Comparison of ENCODE assay signal across 1 cellular context in the genomic region with DNA sequence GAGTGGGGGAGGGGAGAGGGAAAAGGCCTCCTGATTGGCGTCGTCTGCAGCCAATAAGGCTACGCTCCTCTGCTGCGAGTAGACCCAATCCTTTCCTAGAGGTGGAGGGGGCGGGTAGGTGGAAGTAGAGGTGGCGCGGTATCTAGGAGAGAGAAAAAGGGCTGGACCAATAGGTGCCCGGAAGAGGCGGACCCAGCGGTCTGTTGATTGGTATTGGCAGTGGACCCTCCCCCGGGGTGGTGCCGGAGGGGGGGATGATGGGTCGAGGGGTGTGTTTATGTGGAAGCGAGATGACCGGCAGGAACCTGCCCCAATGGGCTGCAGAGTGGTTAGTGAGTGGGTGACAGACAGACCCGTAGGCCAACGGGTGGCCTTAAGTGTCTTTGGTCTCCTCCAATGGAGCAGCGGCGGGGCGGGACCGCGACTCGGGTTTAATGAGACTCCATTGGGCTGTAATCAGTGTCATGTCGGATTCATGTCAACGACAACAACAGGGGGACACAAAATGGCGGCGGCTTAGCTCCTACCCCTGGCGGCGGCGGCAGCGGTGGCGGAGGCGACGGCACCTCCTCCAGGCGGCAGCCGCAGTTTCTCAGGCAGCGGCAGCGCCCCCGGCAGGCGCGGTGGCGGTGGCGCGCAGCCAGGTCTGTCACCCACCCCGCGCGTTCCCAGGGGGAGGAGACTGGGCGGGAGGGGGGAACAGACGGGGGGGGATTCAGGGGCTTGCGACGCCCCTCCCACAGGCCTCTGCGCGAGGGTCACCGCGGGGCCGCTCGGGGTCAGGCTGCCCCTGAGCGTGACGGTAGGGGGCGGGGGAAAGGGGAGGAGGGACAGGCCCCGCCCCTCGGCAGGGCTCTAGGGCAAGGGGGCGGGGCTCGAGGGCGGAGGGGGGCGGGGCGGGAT.
A peak's percentile ranks its signal among the peaks of the same experiment; 100 is the strongest.
TF ChIP-seq lines count a peak whose summit lies in the region.

A gene (plus strand): TSS at position 459 of the 903 bp plus-strand sequence. CDS start 16,258 bp downstream, outside the sequence.

TF ChIP-seq in GM12878, 131 proteins besides CTCF, POLR2A, EP300 and RAD21 (continued from another document):
- TF ChIP-seq, protein P1, sequence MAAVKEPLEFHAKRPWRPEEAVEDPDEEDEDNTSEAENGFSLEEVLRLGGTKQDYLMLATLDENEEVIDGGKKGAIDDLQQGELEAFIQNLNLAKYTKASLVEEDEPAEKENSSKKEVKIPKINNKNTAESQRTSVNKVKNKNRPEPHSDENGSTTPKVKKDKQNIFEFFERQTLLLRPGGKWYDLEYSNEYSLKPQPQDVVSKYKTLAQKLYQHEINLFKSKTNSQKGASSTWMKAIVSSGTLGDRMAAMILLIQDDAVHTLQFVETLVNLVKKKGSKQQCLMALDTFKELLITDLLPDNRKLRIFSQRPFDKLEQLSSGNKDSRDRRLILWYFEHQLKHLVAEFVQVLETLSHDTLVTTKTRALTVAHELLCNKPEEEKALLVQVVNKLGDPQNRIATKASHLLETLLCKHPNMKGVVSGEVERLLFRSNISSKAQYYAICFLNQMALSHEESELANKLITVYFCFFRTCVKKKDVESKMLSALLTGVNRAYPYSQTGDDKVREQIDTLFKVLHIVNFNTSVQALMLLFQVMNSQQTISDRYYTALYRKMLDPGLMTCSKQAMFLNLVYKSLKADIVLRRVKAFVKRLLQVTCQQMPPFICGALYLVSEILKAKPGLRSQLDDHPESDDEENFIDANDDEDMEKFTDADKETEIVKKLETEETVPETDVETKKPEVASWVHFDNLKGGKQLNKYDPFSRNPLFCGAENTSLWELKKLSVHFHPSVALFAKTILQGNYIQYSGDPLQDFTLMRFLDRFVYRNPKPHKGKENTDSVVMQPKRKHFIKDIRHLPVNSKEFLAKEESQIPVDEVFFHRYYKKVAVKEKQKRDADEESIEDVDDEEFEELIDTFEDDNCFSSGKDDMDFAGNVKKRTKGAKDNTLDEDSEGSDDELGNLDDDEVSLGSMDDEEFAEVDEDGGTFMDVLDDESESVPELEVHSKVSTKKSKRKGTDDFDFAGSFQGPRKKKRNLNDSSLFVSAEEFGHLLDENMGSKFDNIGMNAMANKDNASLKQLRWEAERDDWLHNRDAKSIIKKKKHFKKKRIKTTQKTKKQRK (IDR thresholded peaks at IDR 0.05; ENCODE audit: low read depth, low read length) = peak; percentile 96
- TF ChIP-seq BRCA1 (IDR thresholded peaks at IDR 0.05; ENCODE audit: low read depth, low read length) = no peak; the same call in 1 of the 2 replicates
- TF ChIP-seq, protein P2, sequence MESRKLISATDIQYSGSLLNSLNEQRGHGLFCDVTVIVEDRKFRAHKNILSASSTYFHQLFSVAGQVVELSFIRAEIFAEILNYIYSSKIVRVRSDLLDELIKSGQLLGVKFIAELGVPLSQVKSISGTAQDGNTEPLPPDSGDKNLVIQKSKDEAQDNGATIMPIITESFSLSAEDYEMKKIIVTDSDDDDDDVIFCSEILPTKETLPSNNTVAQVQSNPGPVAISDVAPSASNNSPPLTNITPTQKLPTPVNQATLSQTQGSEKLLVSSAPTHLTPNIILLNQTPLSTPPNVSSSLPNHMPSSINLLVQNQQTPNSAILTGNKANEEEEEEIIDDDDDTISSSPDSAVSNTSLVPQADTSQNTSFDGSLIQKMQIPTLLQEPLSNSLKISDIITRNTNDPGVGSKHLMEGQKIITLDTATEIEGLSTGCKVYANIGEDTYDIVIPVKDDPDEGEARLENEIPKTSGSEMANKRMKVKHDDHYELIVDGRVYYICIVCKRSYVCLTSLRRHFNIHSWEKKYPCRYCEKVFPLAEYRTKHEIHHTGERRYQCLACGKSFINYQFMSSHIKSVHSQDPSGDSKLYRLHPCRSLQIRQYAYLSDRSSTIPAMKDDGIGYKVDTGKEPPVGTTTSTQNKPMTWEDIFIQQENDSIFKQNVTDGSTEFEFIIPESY (IDR thresholded peaks at IDR 0.05) = peak; percentile 72; the same call in 1 of the 2 replicates
- TF ChIP-seq NFYA (IDR thresholded peaks at IDR 0.05; ENCODE audit: borderline replicate concordance, low read depth, low read length) = peak; percentile 90
- no peak for TF ChIP-seq KDM1A (IDR thresholded peaks at IDR 0.05; ENCODE audit: borderline replicate concordance)
- no peak; the same call in none of the 2 replicates for TF ChIP-seq CBFB (IDR thresholded peaks at IDR 0.05; ENCODE audit: low read depth)
- peak; percentile 60 for TF ChIP-seq RELA (IDR thresholded peaks at IDR 0.05; ENCODE audit: borderline replicate concordance, partially characterized antibody)
- TF ChIP-seq, protein P3, sequence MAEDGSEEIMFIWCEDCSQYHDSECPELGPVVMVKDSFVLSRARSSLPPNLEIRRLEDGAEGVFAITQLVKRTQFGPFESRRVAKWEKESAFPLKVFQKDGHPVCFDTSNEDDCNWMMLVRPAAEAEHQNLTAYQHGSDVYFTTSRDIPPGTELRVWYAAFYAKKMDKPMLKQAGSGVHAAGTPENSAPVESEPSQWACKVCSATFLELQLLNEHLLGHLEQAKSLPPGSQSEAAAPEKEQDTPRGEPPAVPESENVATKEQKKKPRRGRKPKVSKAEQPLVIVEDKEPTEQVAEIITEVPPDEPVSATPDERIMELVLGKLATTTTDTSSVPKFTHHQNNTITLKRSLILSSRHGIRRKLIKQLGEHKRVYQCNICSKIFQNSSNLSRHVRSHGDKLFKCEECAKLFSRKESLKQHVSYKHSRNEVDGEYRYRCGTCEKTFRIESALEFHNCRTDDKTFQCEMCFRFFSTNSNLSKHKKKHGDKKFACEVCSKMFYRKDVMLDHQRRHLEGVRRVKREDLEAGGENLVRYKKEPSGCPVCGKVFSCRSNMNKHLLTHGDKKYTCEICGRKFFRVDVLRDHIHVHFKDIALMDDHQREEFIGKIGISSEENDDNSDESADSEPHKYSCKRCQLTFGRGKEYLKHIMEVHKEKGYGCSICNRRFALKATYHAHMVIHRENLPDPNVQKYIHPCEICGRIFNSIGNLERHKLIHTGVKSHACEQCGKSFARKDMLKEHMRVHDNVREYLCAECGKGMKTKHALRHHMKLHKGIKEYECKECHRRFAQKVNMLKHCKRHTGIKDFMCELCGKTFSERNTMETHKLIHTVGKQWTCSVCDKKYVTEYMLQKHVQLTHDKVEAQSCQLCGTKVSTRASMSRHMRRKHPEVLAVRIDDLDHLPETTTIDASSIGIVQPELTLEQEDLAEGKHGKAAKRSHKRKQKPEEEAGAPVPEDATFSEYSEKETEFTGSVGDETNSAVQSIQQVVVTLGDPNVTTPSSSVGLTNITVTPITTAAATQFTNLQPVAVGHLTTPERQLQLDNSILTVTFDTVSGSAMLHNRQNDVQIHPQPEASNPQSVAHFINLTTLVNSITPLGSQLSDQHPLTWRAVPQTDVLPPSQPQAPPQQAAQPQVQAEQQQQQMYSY (CRISPR knock-in tag; IDR thresholded peaks at IDR 0.05) = no peak
- TF ChIP-seq, protein P4, sequence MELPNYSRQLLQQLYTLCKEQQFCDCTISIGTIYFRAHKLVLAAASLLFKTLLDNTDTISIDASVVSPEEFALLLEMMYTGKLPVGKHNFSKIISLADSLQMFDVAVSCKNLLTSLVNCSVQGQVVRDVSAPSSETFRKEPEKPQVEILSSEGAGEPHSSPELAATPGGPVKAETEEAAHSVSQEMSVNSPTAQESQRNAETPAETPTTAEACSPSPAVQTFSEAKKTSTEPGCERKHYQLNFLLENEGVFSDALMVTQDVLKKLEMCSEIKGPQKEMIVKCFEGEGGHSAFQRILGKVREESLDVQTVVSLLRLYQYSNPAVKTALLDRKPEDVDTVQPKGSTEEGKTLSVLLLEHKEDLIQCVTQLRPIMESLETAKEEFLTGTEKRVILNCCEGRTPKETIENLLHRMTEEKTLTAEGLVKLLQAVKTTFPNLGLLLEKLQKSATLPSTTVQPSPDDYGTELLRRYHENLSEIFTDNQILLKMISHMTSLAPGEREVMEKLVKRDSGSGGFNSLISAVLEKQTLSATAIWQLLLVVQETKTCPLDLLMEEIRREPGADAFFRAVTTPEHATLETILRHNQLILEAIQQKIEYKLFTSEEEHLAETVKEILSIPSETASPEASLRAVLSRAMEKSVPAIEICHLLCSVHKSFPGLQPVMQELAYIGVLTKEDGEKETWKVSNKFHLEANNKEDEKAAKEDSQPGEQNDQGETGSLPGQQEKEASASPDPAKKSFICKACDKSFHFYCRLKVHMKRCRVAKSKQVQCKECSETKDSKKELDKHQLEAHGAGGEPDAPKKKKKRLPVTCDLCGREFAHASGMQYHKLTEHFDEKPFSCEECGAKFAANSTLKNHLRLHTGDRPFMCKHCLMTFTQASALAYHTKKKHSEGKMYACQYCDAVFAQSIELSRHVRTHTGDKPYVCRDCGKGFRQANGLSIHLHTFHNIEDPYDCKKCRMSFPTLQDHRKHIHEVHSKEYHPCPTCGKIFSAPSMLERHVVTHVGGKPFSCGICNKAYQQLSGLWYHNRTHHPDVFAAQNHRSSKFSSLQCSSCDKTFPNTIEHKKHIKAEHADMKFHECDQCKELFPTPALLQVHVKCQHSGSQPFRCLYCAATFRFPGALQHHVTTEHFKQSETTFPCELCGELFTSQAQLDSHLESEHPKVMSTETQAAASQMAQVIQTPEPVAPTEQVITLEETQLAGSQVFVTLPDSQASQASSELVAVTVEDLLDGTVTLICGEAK (IDR thresholded peaks at IDR 0.05; ENCODE audit: borderline replicate concordance) = peak; percentile 87; the same call in 1 of the 2 replicates
- peak; percentile 37; the same call in 1 of the 2 replicates for TF ChIP-seq MXI1 (IDR thresholded peaks at IDR 0.05; ENCODE audit: low read depth, low read length)
- peak; percentile 52 for TF ChIP-seq SMARCA5 (IDR thresholded peaks at IDR 0.05)
